ENCODE assay signal across 1 cellular context in the genomic region with DNA sequence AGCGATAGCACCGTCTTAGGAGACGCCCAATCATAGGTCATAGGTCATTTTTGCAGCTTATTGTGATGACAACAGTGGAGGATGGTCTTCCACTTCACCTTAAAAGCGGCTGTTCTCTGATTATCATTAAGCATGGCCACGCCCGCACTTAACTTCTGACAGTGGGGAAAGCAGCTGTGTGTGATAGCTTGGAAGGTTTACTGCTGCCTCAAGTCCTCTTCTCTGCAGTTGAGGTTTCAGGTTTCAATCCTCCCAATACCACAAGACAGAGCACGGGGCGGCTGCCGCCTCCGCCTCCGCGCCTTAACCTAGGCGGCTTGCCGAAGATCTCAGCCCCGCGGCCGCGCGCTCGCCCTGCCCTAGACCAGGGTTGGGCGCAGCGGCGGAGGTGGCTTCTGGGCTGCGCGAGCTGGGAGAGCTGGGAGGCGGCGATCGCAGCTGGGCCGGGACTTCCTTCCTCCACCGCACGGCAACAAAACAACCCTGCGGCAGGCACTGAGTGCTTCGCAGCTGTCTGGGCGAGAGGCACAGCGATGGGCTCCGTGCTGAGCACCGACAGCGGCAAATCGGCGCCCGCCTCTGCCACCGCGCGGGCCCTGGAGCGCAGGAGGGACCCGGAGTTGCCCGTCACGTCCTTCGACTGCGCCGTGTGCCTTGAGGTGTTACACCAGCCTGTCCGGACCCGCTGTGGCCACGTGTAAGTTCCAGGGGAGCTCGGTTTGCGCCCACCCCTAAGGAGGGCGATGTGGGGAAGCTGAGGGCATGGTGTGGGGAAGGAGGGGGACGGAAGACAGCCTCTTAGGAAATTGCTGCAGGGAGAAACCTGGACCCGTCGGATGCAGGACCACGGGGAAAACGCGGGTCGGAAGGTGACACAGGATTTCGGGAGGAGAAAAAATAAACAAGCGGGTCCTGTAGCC.
TF ChIP-seq lines count a peak whose summit lies in the region.

Gene RNF125, plus strand, starts transcription at position 495 of the 920 bp plus-strand sequence. Its CDS starts 39 bp downstream, at position 534.

TF ChIP-seq in HepG2, 621 proteins besides CTCF, POLR2A, EP300 and RAD21 (continued from another document and continues in another):
- TF ChIP-seq, protein P1, sequence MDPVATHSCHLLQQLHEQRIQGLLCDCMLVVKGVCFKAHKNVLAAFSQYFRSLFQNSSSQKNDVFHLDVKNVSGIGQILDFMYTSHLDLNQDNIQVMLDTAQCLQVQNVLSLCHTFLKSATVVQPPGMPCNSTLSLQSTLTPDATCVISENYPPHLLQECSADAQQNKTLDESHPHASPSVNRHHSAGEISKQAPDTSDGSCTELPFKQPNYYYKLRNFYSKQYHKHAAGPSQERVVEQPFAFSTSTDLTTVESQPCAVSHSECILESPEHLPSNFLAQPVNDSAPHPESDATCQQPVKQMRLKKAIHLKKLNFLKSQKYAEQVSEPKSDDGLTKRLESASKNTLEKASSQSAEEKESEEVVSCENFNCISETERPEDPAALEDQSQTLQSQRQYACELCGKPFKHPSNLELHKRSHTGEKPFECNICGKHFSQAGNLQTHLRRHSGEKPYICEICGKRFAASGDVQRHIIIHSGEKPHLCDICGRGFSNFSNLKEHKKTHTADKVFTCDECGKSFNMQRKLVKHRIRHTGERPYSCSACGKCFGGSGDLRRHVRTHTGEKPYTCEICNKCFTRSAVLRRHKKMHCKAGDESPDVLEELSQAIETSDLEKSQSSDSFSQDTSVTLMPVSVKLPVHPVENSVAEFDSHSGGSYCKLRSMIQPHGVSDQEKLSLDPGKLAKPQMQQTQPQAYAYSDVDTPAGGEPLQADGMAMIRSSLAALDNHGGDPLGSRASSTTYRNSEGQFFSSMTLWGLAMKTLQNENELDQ (CRISPR knock-in tag; IDR thresholded peaks at IDR 0.05; ENCODE audit: borderline replicate concordance), result no peak
- peak; percentile 65; the same call in 1 of the 2 replicates for TF ChIP-seq MXD4 (CRISPR knock-in tag; IDR thresholded peaks at IDR 0.05)
- 0 out of 2 replicates have a peak, but pooled peaks have one; percentile 46 for TF ChIP-seq RNF2 (conservative IDR thresholded peaks at IDR 0.05; ENCODE audit: low read depth)
- no peak for TF ChIP-seq TP53 (CRISPR knock-in tag; conservative IDR thresholded peaks at IDR 0.05)
- no peak for TF ChIP-seq FOSL2 (CRISPR knock-in tag; IDR thresholded peaks at IDR 0.05)
- TF ChIP-seq ELF3 (CRISPR knock-in tag; IDR thresholded peaks at IDR 0.05), result no peak; the same call in 1 of the 2 replicates
- TF ChIP-seq ZMYM4 (CRISPR knock-in tag; IDR thresholded peaks at IDR 0.05), result no peak
- TF ChIP-seq RXRA (CRISPR knock-in tag; IDR thresholded peaks at IDR 0.05), result no peak; the same call in 1 of the 2 replicates
- TF ChIP-seq ZNF331 (CRISPR knock-in tag; IDR thresholded peaks at IDR 0.05), result peak; percentile 18; the same call in 1 of the 2 replicates
- no peak for TF ChIP-seq ZNF207 (IDR thresholded peaks at IDR 0.05; ENCODE audit: borderline replicate concordance)
- TF ChIP-seq NR2F6 (IDR thresholded peaks at IDR 0.05), result peak; percentile 19; the same call in 1 of the 2 replicates
- TF ChIP-seq NR2F6 (CRISPR knock-in tag; IDR thresholded peaks at IDR 0.05), result no peak; the same call in 1 of the 2 replicates
- TF ChIP-seq DDIT3 (CRISPR knock-in tag; IDR thresholded peaks at IDR 0.05), result no peak
- no peak for TF ChIP-seq ZNF20 (CRISPR knock-in tag; IDR thresholded peaks at IDR 0.05)
- 0 out of 2 replicates have a peak, but pooled peaks have one; percentile 87 for TF ChIP-seq ZNF790 (CRISPR knock-in tag; IDR thresholded peaks at IDR 0.05; ENCODE audit: borderline replicate concordance)
- no peak for TF ChIP-seq FOXA1 (IDR thresholded peaks at IDR 0.05)
- TF ChIP-seq FOXA1 (CRISPR knock-in tag; IDR thresholded peaks at IDR 0.05), result no peak
- peak; percentile 85; the same call in 1 of the 2 replicates for TF ChIP-seq ZNF709 (CRISPR knock-in tag; IDR thresholded peaks at IDR 0.05)
- no peak for TF ChIP-seq GABPA (IDR thresholded peaks at IDR 0.05; ENCODE audit: low read depth, low read length)
- no peak for TF ChIP-seq GABPA (CRISPR knock-in tag; IDR thresholded peaks at IDR 0.05; ENCODE audit: low read depth)
- TF ChIP-seq ZNF343 (CRISPR knock-in tag; IDR thresholded peaks at IDR 0.05), result peak; percentile 76; the same call in 1 of the 2 replicates
- no peak for TF ChIP-seq MAFK (conservative IDR thresholded peaks at IDR 0.05 in 1 of 2, IDR thresholded peaks at IDR 0.05 in 1 of 2; ENCODE audit: low read length in 2 of 2)
- peak; percentile 49; the same call in 1 of the 2 replicates for TF ChIP-seq HDAC2 (CRISPR knock-in tag; IDR thresholded peaks at IDR 0.05)
- TF ChIP-seq MED13 (CRISPR knock-in tag; IDR thresholded peaks at IDR 0.05), result 0 out of 2 replicates have a peak, but pooled peaks have one; percentile 10
- peak; percentile 27; the same call in 1 of the 2 replicates for TF ChIP-seq ZNF607 (CRISPR knock-in tag; IDR thresholded peaks at IDR 0.05; ENCODE audit: borderline replicate concordance)
- TF ChIP-seq ZSCAN29 (CRISPR knock-in tag; conservative IDR thresholded peaks at IDR 0.05), result no peak
- TF ChIP-seq, protein P2, sequence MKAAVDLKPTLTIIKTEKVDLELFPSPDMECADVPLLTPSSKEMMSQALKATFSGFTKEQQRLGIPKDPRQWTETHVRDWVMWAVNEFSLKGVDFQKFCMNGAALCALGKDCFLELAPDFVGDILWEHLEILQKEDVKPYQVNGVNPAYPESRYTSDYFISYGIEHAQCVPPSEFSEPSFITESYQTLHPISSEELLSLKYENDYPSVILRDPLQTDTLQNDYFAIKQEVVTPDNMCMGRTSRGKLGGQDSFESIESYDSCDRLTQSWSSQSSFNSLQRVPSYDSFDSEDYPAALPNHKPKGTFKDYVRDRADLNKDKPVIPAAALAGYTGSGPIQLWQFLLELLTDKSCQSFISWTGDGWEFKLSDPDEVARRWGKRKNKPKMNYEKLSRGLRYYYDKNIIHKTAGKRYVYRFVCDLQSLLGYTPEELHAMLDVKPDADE (CRISPR knock-in tag; IDR thresholded peaks at IDR 0.05), result 0 out of 2 replicates have a peak, but pooled peaks have one; percentile 41
- peak; percentile 29; the same call in 1 of the 2 replicates for TF ChIP-seq AHR (CRISPR knock-in tag; IDR thresholded peaks at IDR 0.05)
- no peak for TF ChIP-seq FOXC1 (CRISPR knock-in tag; IDR thresholded peaks at IDR 0.05; ENCODE audit: borderline replicate concordance)
- no peak for TF ChIP-seq RBM39 (IDR thresholded peaks at IDR 0.05; ENCODE audit: low read depth, low read length, poor library complexity, severe bottlenecking)
- TF ChIP-seq REXO4 (CRISPR knock-in tag; IDR thresholded peaks at IDR 0.05; ENCODE audit: borderline replicate concordance), result no peak
- no peak for TF ChIP-seq MAF1 (CRISPR knock-in tag; IDR thresholded peaks at IDR 0.05; ENCODE audit: borderline replicate concordance)
- peak; percentile 52; the same call in 1 of the 2 replicates for TF ChIP-seq ZNF768 (CRISPR knock-in tag; IDR thresholded peaks at IDR 0.05)
- no peak for TF ChIP-seq JARID2 (CRISPR knock-in tag; IDR thresholded peaks at IDR 0.05; ENCODE audit: insufficient replicate concordance)
- TF ChIP-seq ZNF292 (CRISPR knock-in tag; IDR thresholded peaks at IDR 0.05; ENCODE audit: borderline replicate concordance, low read depth), result peak; percentile 68; the same call in 1 of the 2 replicates
- TF ChIP-seq MAZ (IDR thresholded peaks at IDR 0.05; ENCODE audit: borderline replicate concordance, low read depth, low read length), result no peak
- TF ChIP-seq MAZ (CRISPR knock-in tag; IDR thresholded peaks at IDR 0.05; ENCODE audit: low read depth), result peak; percentile 72; the same call in 1 of the 2 replicates
- TF ChIP-seq GTF2F1 (IDR thresholded peaks at IDR 0.05; ENCODE audit: low read length), result no peak
- TF ChIP-seq, protein P3, sequence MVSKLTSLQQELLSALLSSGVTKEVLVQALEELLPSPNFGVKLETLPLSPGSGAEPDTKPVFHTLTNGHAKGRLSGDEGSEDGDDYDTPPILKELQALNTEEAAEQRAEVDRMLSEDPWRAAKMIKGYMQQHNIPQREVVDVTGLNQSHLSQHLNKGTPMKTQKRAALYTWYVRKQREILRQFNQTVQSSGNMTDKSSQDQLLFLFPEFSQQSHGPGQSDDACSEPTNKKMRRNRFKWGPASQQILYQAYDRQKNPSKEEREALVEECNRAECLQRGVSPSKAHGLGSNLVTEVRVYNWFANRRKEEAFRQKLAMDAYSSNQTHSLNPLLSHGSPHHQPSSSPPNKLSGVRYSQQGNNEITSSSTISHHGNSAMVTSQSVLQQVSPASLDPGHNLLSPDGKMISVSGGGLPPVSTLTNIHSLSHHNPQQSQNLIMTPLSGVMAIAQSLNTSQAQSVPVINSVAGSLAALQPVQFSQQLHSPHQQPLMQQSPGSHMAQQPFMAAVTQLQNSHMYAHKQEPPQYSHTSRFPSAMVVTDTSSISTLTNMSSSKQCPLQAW (CRISPR knock-in tag; IDR thresholded peaks at IDR 0.05), result peak; percentile 51
- TF ChIP-seq XRCC5 (optimal IDR thresholded peaks at IDR 0.05; ENCODE audit: low read length), result peak; percentile 13
- TF ChIP-seq ZNF530 (CRISPR knock-in tag; IDR thresholded peaks at IDR 0.05; ENCODE audit: low read depth), result no peak
- no peak for TF ChIP-seq NFIB (CRISPR knock-in tag; IDR thresholded peaks at IDR 0.05; ENCODE audit: borderline replicate concordance)
- peak; percentile 34; the same call in 1 of the 2 replicates for TF ChIP-seq HIVEP1 (CRISPR knock-in tag; IDR thresholded peaks at IDR 0.05)
- TF ChIP-seq ZBTB42 (CRISPR knock-in tag; IDR thresholded peaks at IDR 0.05), result peak; percentile 61; the same call in 1 of the 2 replicates
- TF ChIP-seq REST (IDR thresholded peaks at IDR 0.05; ENCODE audit: borderline replicate concordance in 1 of 2, low read depth in 1 of 2, low read length in 2 of 2), result no peak
- no peak for TF ChIP-seq RAD51 (IDR thresholded peaks at IDR 0.05; ENCODE audit: borderline replicate concordance)
- TF ChIP-seq SKI (IDR thresholded peaks at IDR 0.05; ENCODE audit: partially characterized antibody), result no peak
- TF ChIP-seq MXD3 (CRISPR knock-in tag; IDR thresholded peaks at IDR 0.05), result no peak
- TF ChIP-seq SRSF9 (IDR thresholded peaks at IDR 0.05; ENCODE audit: borderline replicate concordance, insufficient read depth, low read depth, low read length, poor library complexity, severe bottlenecking), result no peak
- no peak for TF ChIP-seq SMARCC2 (IDR thresholded peaks at IDR 0.05)
- TF ChIP-seq, protein P4, sequence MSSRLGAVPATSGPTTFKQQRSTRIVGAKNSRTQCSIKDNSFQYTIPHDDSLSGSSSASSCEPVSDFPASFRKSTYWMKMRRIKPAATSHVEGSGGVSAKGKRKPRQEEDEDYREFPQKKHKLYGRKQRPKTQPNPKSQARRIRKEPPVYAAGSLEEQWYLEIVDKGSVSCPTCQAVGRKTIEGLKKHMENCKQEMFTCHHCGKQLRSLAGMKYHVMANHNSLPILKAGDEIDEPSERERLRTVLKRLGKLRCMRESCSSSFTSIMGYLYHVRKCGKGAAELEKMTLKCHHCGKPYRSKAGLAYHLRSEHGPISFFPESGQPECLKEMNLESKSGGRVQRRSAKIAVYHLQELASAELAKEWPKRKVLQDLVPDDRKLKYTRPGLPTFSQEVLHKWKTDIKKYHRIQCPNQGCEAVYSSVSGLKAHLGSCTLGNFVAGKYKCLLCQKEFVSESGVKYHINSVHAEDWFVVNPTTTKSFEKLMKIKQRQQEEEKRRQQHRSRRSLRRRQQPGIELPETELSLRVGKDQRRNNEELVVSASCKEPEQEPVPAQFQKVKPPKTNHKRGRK (CRISPR knock-in tag; IDR thresholded peaks at IDR 0.05), result no peak
- TF ChIP-seq ATF7 (IDR thresholded peaks at IDR 0.05), result no peak
- 0 out of 2 replicates have a peak, but pooled peaks have one; percentile 50 for TF ChIP-seq ATF7 (CRISPR knock-in tag; IDR thresholded peaks at IDR 0.05)
- no peak for TF ChIP-seq TERF1 (CRISPR knock-in tag; IDR thresholded peaks at IDR 0.05)
- no peak for TF ChIP-seq CHD2 (IDR thresholded peaks at IDR 0.05; ENCODE audit: low read depth, low read length)
- no peak for TF ChIP-seq FOXK1 (CRISPR knock-in tag; IDR thresholded peaks at IDR 0.05; ENCODE audit: borderline replicate concordance, low read depth)
- no peak for TF ChIP-seq SP140L (CRISPR knock-in tag; IDR thresholded peaks at IDR 0.05; ENCODE audit: borderline replicate concordance)
